ENCODE assay signal across 1 cellular context in genomic region chr19:47681936-47682335, GRCh38.
TF ChIP-seq lines count a peak whose summit lies in the region.

No MANE protein-coding gene starts in this region.

TF ChIP-seq in K562, 482 proteins besides CTCF, POLR2A, EP300 and RAD21:
- TF ChIP-seq RBM22 (IDR thresholded peaks at IDR 0.05; ENCODE audit: low read depth, low read length, poor library complexity, severe bottlenecking): peak; percentile 49
- no peak for TF ChIP-seq TCF15 (CRISPR knock-in tag; IDR thresholded peaks at IDR 0.05)
- no peak for TF ChIP-seq BHLHE40 (IDR thresholded peaks at IDR 0.05; ENCODE audit: low read length)
- no peak for TF ChIP-seq KLF1 (tag; IDR thresholded peaks at IDR 0.05)
- no peak for TF ChIP-seq TBP (optimal IDR thresholded peaks at IDR 0.05; ENCODE audit: low read depth, low read length)
- TF ChIP-seq ZFP36 (IDR thresholded peaks at IDR 0.05; ENCODE audit: low read depth, low read length, partially characterized antibody): no peak
- TF ChIP-seq CBX2 (IDR thresholded peaks at IDR 0.05; ENCODE audit: insufficient read depth, low read length, poor library complexity, severe bottlenecking): no peak
- no peak for TF ChIP-seq NFYB (IDR thresholded peaks at IDR 0.05; ENCODE audit: extremely low read depth, insufficient read length)
